In the genomic region with DNA sequence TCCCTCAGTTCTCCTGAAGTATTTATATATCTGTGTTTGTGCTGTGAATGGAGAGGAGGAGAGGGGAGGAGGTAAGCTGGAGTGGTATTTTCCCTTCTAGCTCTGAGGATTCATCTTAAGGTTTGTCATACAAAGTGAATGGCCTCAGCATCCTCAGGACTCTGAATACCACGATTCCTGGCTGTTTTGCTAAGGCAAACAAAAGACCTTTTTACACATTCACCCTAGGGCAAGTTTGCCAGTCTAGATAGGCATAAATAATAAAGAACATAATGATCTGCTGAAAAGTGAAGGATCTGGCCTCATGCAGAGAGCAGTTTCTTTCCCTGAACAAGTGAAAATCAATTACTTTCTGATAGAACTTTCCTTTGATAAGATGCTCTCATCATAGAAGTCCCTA, we compare ENCODE assay signal across 26 cellular contexts.
DNase-seq lines count a peak whose midpoint lies in the region; ATAC-seq and TF ChIP-seq lines count a peak whose summit lies in the region.
"Had no signal": no experiment of that assay in that cellular context is flagged by ENCODE, and none has a peak within 500 bp of the region (broad histone marks: within the 10 kb centered on the region; RNA-seq: fewer than 3 reads in every experiment).

No MANE protein-coding gene starts in this region.

- 62% methylated on average over 1 of the region's 1 CpG; no CpG with 5 or more reads in 1 of the 2 experiments for WGBS in endodermal cell (ENCODE audit: insufficient coverage in 1 of 2, insufficient read length in 1 of 2), 2 experiments

- H3K27ac ChIP-seq in endodermal cell (ENCODE audit: low read depth, low read length) = peak overlapping the region; percentile 56
- H3K27ac ChIP-seq: HL-60 had no signal

- H3K36me3 ChIP-seq in endodermal cell (ENCODE audit: control insufficient read depth, insufficient read depth, low read length) = no peaks in the 10 kb centered on the region
- H3K36me3 ChIP-seq: MG63 had no signal

- TF ChIP-seq CTCF in endodermal cell (conservative IDR thresholded peaks at IDR 0.05) (no peak), omental fat pad (IDR thresholded peaks at IDR 0.05) (no peak)

- no peaks in the 10 kb centered on the region for H3K27me3 Mint-ChIP-seq in endodermal cell (ENCODE audit: insufficient read depth)
- H3K27me3 Mint-ChIP-seq in activated naive CD8-positive, alpha-beta T cell treated with anti-CD3 and anti-CD28 coated beads, Interleukin-2, amount 50 U/mL, for 24 hours = peaks cover 12% of the 10 kb centered on the region
- H3K27me3 Mint-ChIP-seq: B cell; CD4-positive, CD25-positive, alpha-beta regulatory T cell; IgD-negative memory B cell had no signal

- no peaks in the 10 kb centered on the region for H3K4me1 ChIP-seq in endodermal cell (ENCODE audit: control insufficient read depth, insufficient read depth, low read length)
- H3K4me1 ChIP-seq: Caco-2 had no signal

- H3K9me3 Mint-ChIP-seq in endodermal cell = no peaks in the 10 kb centered on the region
- H3K9me3 Mint-ChIP-seq in activated naive CD8-positive, alpha-beta T cell treated with anti-CD3 and anti-CD28 coated beads, Interleukin-2, amount 50 U/mL, for 24 hours = no peaks in the 10 kb centered on the region
- H3K9me3 Mint-ChIP-seq: IgD-negative memory B cell had no signal

- H3K9ac ChIP-seq in endodermal cell (ENCODE audit: extremely low read depth, low read length, poor library complexity, severe bottlenecking) = no peak overlapping the region
- H3K9ac ChIP-seq: SK-N-SH had no signal

- no peak overlapping the region for H3K27ac Mint-ChIP-seq in endodermal cell
- no peak overlapping the region for H3K27ac Mint-ChIP-seq in activated naive CD8-positive, alpha-beta T cell treated with anti-CD3 and anti-CD28 coated beads, Interleukin-2, amount 50 U/mL, for 24 hours
- H3K27ac Mint-ChIP-seq: B cell; CD4-positive, CD25-positive, alpha-beta regulatory T cell; IgD-negative memory B cell had no signal

- ATAC-seq in GM21528 (IDR thresholded peaks at IDR 0.05; ENCODE audit: low FRiP score, unreplicated experiment) (no peak), omental fat pad (ENCODE audit: low FRiP score) (no peak), HG02610 (IDR thresholded peaks at IDR 0.05; ENCODE audit: unreplicated experiment) (no peak)
- no peak for ATAC-seq in activated naive CD8-positive, alpha-beta T cell treated with anti-CD3 and anti-CD28 coated beads, Interleukin-2, amount 50 U/mL, for 24 hours

- H3K36me3 Mint-ChIP-seq in endodermal cell (ENCODE audit: low read depth) = no peaks in the 10 kb centered on the region
- H3K36me3 Mint-ChIP-seq in activated naive CD8-positive, alpha-beta T cell treated with anti-CD3 and anti-CD28 coated beads, Interleukin-2, amount 50 U/mL, for 24 hours (ENCODE audit: low read depth) = no peaks in the 10 kb centered on the region
- H3K36me3 Mint-ChIP-seq: CD4-positive, CD25-positive, alpha-beta regulatory T cell; IgD-negative memory B cell had no signal

- peaks cover 10% of the 10 kb centered on the region for H3K4me1 Mint-ChIP-seq in endodermal cell
- no peaks in the 10 kb centered on the region for H3K4me1 Mint-ChIP-seq in activated naive CD8-positive, alpha-beta T cell treated with anti-CD3 and anti-CD28 coated beads, Interleukin-2, amount 50 U/mL, for 24 hours
- H3K4me1 Mint-ChIP-seq: B cell; CD4-positive, CD25-positive, alpha-beta regulatory T cell; IgD-negative memory B cell had no signal

- no peaks in the 10 kb centered on the region for H3K9me3 ChIP-seq in endodermal cell (ENCODE audit: control insufficient read depth, low read length)
- H3K9me3 ChIP-seq: MG63, SK-N-SH had no signal

- DNase-seq in NCI-H2227 treated with DMSO at 0.1 percent for 48 hours (lab: John Stamatoyannopoulos, UW) = peak; percentile 35
- DNase-seq in NCI-H2227 (lab: John Stamatoyannopoulos, UW; ENCODE audit: unreplicated experiment) = no peak
- DNase-seq in NCI-H526 treated with DMSO at 0.1 percent for 48 hours (lab: John Stamatoyannopoulos, UW) = peak; percentile 32
- DNase-seq in endodermal cell = no peak
- no peak for DNase-seq in activated naive CD8-positive, alpha-beta T cell treated with anti-CD3 and anti-CD28 coated beads, Interleukin-2, amount 50 U/mL, for 24 hours
- no peak for DNase-seq in omental fat pad (ENCODE audit: low spot score)
- DNase-seq: 8988T; Caco-2; CD4-positive, CD25-positive, alpha-beta regulatory T cell; GF-D8; GOT3; Karpas-422; MG63; NCI-H1092; NCI-H1694 treated with DMSO at 0.1 percent for 48 hours; NCI-H2107; NCI-H446; NCI-H748 treated with DMSO at 0.1 percent for 48 hours; NK-92 treated with Interleukin-12 subunit alpha and Interleukin-12 subunit beta, amount 100 ng/mL, for 24 hours; Right ventricle myocardium superior; SK-N-SH had no signal

- H3K4me3 Mint-ChIP-seq in endodermal cell = no peak overlapping the region
- H3K4me3 Mint-ChIP-seq in activated naive CD8-positive, alpha-beta T cell treated with anti-CD3 and anti-CD28 coated beads, Interleukin-2, amount 50 U/mL, for 24 hours = no peak overlapping the region
- H3K4me3 Mint-ChIP-seq: B cell; CD4-positive, CD25-positive, alpha-beta regulatory T cell; IgD-negative memory B cell had no signal

- H3K27me3 ChIP-seq in endodermal cell (ENCODE audit: control insufficient read depth, insufficient read depth, low read length, poor library complexity, severe bottlenecking) = no peaks in the 10 kb centered on the region
- H3K27me3 ChIP-seq: MG63 had no signal

- H3K4me3 ChIP-seq in endodermal cell (ENCODE audit: low read length) = no peak overlapping the region
- H3K4me3 ChIP-seq: MG63 had no signal

Comparison
In these comparisons a context has a peak if more than half of its experiments do, and no peak if none do; other contexts are left out.
1. DNase-seq: peak in NCI-H2227 treated with DMSO at 0.1 percent for 48 hours (single experiment) and NCI-H526 treated with DMSO at 0.1 percent for 48 hours (single experiment); none in NCI-H2227 (single experiment), endodermal cell (single experiment), activated naive CD8-positive, alpha-beta T cell treated with anti-CD3 and anti-CD28 coated beads, Interleukin-2, amount 50 U/mL, for 24 hours (single experiment) and omental fat pad (single experiment).